18 cellular contexts compared by ENCODE assay signal in the genomic region with DNA sequence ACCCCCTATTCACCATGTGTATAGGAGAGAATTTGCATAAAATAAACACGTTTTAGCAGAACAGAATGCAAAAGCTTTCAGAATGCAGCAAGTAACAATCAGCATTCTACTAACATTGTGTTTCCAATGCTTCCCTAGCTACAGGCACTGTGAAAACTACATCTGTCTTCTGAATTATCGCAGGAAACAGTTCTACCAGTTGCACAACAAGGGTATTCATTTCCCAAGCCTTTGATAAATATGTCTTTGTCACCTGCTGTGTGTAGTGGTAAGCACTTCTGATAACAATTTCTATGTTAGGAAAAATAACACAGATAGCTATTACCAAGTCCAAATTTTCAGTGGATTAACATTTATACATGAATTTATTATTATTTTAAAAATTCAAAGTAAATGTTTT.
"Had no signal": no experiment of that assay in that cellular context is flagged by ENCODE, and none has a peak within 500 bp of the region (broad histone marks: within the 10 kb centered on the region; RNA-seq: fewer than 3 reads in every experiment).

No MANE protein-coding gene starts in this region.

- H3K27me3 ChIP-seq: heart left ventricle, transverse colon had no signal

- H3K36me3 ChIP-seq: heart left ventricle, thoracic aorta, transverse colon had no signal

- H3K9me3 ChIP-seq: psoas muscle, thoracic aorta, transverse colon had no signal

- H3K27ac ChIP-seq: heart left ventricle, parathyroid adenoma, psoas muscle, thoracic aorta, transverse colon had no signal

- ATAC-seq: esophagus mucosa; heart left ventricle; psoas muscle; sciatic nerve; stimulated activated naive B cell treated with anti-CD40 and anti-IgM and Interleukin-4, amounts not matched to agents 10 μg/mL and 1 μg/mL and 100 μg/mL, for 72 hours; stimulated activated naive CD8-positive, alpha-beta T cell treated with anti-CD3 and anti-CD28 coated beads, Interleukin-15, amount 100 ng/mL, for 72 hours had no signal

- DNase-seq: effector memory CD4-positive, alpha-beta T cell; heart left ventricle; hypothalamus; kidney glomerular epithelial cell; mesendoderm; naive B cell; occipital lobe; psoas muscle; retina; stimulated activated CD4-positive, alpha-beta T cell treated with anti-CD3 and anti-CD28 coated beads, Interleukin-2, amount 100 ng/mL, for 24 hours; stimulated activated CD4-positive, alpha-beta T cell treated with anti-CD3 and anti-CD28 coated beads, Interleukin-4, amount 100 ng/mL, for 4 hours; stimulated activated naive B cell treated with anti-CD40 and anti-IgM and Interleukin-4, amounts not matched to agents 10 μg/mL and 1 μg/mL and 100 μg/mL, for 72 hours; stimulated activated naive CD8-positive, alpha-beta T cell treated with anti-CD3 and anti-CD28 coated beads, Interleukin-15, amount 100 ng/mL, for 72 hours; transverse colon had no signal

- H3K4me1 ChIP-seq: heart left ventricle, parathyroid adenoma, psoas muscle, transverse colon had no signal

- H3K4me3 ChIP-seq: heart left ventricle, psoas muscle, thoracic aorta, transverse colon had no signal
